Comparison of ENCODE assay signal across 15 cellular contexts in the genomic region with DNA sequence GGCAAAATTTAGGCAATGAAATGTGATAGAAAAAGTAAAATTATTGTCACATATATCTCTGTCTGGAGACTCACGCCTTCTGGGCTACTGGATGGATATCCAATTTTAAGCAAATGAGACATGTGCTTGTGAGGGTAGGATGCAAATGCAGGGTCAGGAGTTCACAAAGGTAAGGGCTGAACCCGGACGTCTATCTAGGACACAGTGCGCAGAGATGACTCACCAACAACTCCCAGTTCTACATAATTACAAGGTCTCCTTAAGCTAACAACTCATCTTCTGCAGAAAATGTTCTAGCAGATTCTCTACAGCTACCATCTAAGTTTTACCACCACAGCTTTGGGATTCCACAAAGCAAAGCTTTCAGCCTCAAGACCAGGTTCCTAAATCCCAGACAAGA.
DNase-seq lines count a peak whose midpoint lies in the region; ATAC-seq lines count a peak whose summit lies in the region.
"Had no signal": no experiment of that assay in that cellular context is flagged by ENCODE, and none has a peak within 500 bp of the region (broad histone marks: within the 10 kb centered on the region; RNA-seq: fewer than 3 reads in every experiment).

No MANE protein-coding gene starts in this region.

- peak; percentile 98 for ATAC-seq in activated T-helper 17 cell treated with anti-CD3 and anti-CD28 coated beads, Interleukin-2, amount 50 U/mL, for 72 hours (replicated peaks)
- ATAC-seq in left colon, result peak; percentile 100
- ATAC-seq in HG03442 (IDR thresholded peaks at IDR 0.05; ENCODE audit: unreplicated experiment), result no peak

- no peaks in the 10 kb centered on the region for H3K36me3 Mint-ChIP-seq in activated CD4-positive, alpha-beta memory T cell treated with anti-CD3 and anti-CD28 coated beads, Interleukin-2, amount 10 ng/mL, durations not matched to agents 7 days and 5 days (ENCODE audit: low read depth)
- no peaks in the 10 kb centered on the region for H3K36me3 Mint-ChIP-seq in activated CD4-positive, alpha-beta memory T cell treated with anti-CD3 and anti-CD28 coated beads for 36 hours
- H3K36me3 Mint-ChIP-seq in activated T-helper 17 cell treated with anti-CD3 and anti-CD28 coated beads, Interleukin-2, amount 50 U/mL, for 72 hours (ENCODE audit: low read depth), result no peaks in the 10 kb centered on the region

- no peaks in the 10 kb centered on the region for H3K27me3 Mint-ChIP-seq in activated CD4-positive, alpha-beta memory T cell treated with anti-CD3 and anti-CD28 coated beads, Interleukin-2, amount 10 ng/mL, durations not matched to agents 7 days and 5 days
- H3K27me3 Mint-ChIP-seq in activated CD4-positive, alpha-beta memory T cell treated with anti-CD3 and anti-CD28 coated beads for 36 hours, result no peaks in the 10 kb centered on the region
- no peaks in the 10 kb centered on the region for H3K27me3 Mint-ChIP-seq in activated T-helper 17 cell treated with anti-CD3 and anti-CD28 coated beads, Interleukin-2, amount 50 U/mL, for 72 hours

- no peak for DNase-seq in activated CD4-positive, alpha-beta memory T cell treated with anti-CD3 and anti-CD28 coated beads, Interleukin-2, amount 10 ng/mL, durations not matched to agents 7 days and 5 days
- DNase-seq in activated CD4-positive, alpha-beta memory T cell treated with anti-CD3 and anti-CD28 coated beads for 36 hours, result no peak
- DNase-seq in left colon, result peak; percentile 15 to 52
- DNase-seq in DMS79 treated with DMSO at 0.1 percent for 48 hours (lab: John Stamatoyannopoulos, UW), result no peak
- no peak for DNase-seq in pons (ENCODE audit: low spot score)
- no peak for DNase-seq in NCI-H82 treated with DMSO at 0.1 percent for 48 hours (lab: John Stamatoyannopoulos, UW; ENCODE audit: unreplicated experiment)
- DNase-seq: 8988T, C1 segment of cervical spinal cord, COR-L47, NCI-H2107, NCI-H345, NCI-H526 treated with DMSO at 0.1 percent for 48 hours, SJCRH30 had no signal

- peaks cover 9% of the 10 kb centered on the region for H3K4me1 Mint-ChIP-seq in activated CD4-positive, alpha-beta memory T cell treated with anti-CD3 and anti-CD28 coated beads, Interleukin-2, amount 10 ng/mL, durations not matched to agents 7 days and 5 days
- H3K4me1 Mint-ChIP-seq in activated CD4-positive, alpha-beta memory T cell treated with anti-CD3 and anti-CD28 coated beads for 36 hours (ENCODE audit: low read depth), result no peaks in the 10 kb centered on the region
- peaks cover 15% of the 10 kb centered on the region for H3K4me1 Mint-ChIP-seq in activated T-helper 17 cell treated with anti-CD3 and anti-CD28 coated beads, Interleukin-2, amount 50 U/mL, for 72 hours

- H3K9me3 Mint-ChIP-seq in activated CD4-positive, alpha-beta memory T cell treated with anti-CD3 and anti-CD28 coated beads, Interleukin-2, amount 10 ng/mL, durations not matched to agents 7 days and 5 days, result no peaks in the 10 kb centered on the region
- no peaks in the 10 kb centered on the region for H3K9me3 Mint-ChIP-seq in activated CD4-positive, alpha-beta memory T cell treated with anti-CD3 and anti-CD28 coated beads for 36 hours
- peaks cover 3% of the 10 kb centered on the region for H3K9me3 Mint-ChIP-seq in activated T-helper 17 cell treated with anti-CD3 and anti-CD28 coated beads, Interleukin-2, amount 50 U/mL, for 72 hours

- no peak overlapping the region for H3K4me3 Mint-ChIP-seq in activated CD4-positive, alpha-beta memory T cell treated with anti-CD3 and anti-CD28 coated beads, Interleukin-2, amount 10 ng/mL, durations not matched to agents 7 days and 5 days
- H3K4me3 Mint-ChIP-seq in activated CD4-positive, alpha-beta memory T cell treated with anti-CD3 and anti-CD28 coated beads for 36 hours, result no peak overlapping the region
- H3K4me3 Mint-ChIP-seq in activated T-helper 17 cell treated with anti-CD3 and anti-CD28 coated beads, Interleukin-2, amount 50 U/mL, for 72 hours, result peak overlapping the region; percentile 40

- CTCF ChIA-PET in activated CD4-positive, alpha-beta memory T cell treated with anti-CD3 and anti-CD28 coated beads, Interleukin-2, amount 10 ng/mL, durations not matched to agents 7 days and 5 days (lab: Charles Lee), result no interaction called here
- CTCF ChIA-PET in activated CD4-positive, alpha-beta memory T cell treated with anti-CD3 and anti-CD28 coated beads for 36 hours (lab: Charles Lee), result interaction anchor here (0.6 to 1.1 kb wide), 2 partner anchors 14 to 63 kb away, joined by 4 read pairs; no protein-coding TSS in a partner anchor

- peak overlapping the region; percentile 47 for H3K27ac Mint-ChIP-seq in activated CD4-positive, alpha-beta memory T cell treated with anti-CD3 and anti-CD28 coated beads, Interleukin-2, amount 10 ng/mL, durations not matched to agents 7 days and 5 days
- H3K27ac Mint-ChIP-seq in activated CD4-positive, alpha-beta memory T cell treated with anti-CD3 and anti-CD28 coated beads for 36 hours, result no peak overlapping the region
- peak overlapping the region; percentile 68 for H3K27ac Mint-ChIP-seq in activated T-helper 17 cell treated with anti-CD3 and anti-CD28 coated beads, Interleukin-2, amount 50 U/mL, for 72 hours

- intact Hi-C loops in activated CD4-positive, alpha-beta memory T cell treated with anti-CD3 and anti-CD28 coated beads for 36 hours (cut with micrococcal nuclease), result no loop called here
- intact Hi-C loops in left colon (cut with DNase I, micrococcal nuclease), result no loop called here

- POLR2A ChIA-PET in activated CD4-positive, alpha-beta memory T cell treated with anti-CD3 and anti-CD28 coated beads, Interleukin-2, amount 10 ng/mL, durations not matched to agents 7 days and 5 days (lab: Charles Lee), result no interaction called here
- POLR2A ChIA-PET in activated CD4-positive, alpha-beta memory T cell treated with anti-CD3 and anti-CD28 coated beads for 36 hours (lab: Charles Lee), result no interaction called here

Comparison
In these comparisons a context has a peak if more than half of its experiments do, and no peak if none do; other contexts are left out.
1. DNase-seq: peak in left colon (2 of 2); none in activated CD4-positive, alpha-beta memory T cell treated with anti-CD3 and anti-CD28 coated beads, Interleukin-2, amount 10 ng/mL, durations not matched to agents 7 days and 5 days (single experiment), activated CD4-positive, alpha-beta memory T cell treated with anti-CD3 and anti-CD28 coated beads for 36 hours (single experiment), DMS79 treated with DMSO at 0.1 percent for 48 hours (single experiment), pons (single experiment) and NCI-H82 treated with DMSO at 0.1 percent for 48 hours (single experiment).